14 cellular contexts compared by ENCODE assay signal in the genomic region with DNA sequence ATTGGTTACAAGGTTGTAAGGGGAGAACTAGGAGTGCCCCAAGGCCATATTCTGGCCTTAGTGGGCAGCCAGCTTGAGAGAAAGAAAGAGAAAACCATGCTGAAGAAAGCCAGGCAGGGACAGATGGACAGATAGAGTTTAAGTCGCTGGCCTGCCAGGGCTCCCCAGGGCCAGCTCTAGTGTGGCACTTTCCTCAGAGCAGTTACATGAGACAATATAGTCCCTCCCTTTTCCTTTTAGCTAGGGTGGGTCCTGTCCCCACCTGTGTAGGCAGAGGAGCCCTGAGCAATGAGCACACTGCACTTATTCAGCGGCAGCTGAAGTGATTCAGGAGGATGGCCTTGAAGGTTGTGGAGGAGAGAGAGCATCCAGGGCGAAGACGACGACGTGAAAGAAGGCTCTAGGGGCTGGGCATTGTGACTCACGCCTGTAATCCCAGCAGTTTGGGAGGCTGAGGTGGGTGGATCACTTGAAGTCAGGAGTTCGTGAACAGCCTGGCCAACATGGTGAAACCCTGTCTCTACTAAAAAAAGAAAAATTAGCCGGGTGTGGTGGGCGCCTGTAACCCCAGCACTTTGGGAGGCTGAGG.
DNase-seq lines count a peak whose midpoint lies in the region; ATAC-seq and TF ChIP-seq lines count a peak whose summit lies in the region.
"Had no signal": no experiment of that assay in that cellular context is flagged by ENCODE, and none has a peak within 500 bp of the region (broad histone marks: within the 10 kb centered on the region; RNA-seq: fewer than 3 reads in every experiment).

No MANE protein-coding gene starts in this region.

- H3K36me3 ChIP-seq in mesenchymal stem cell (ENCODE audit: control insufficient read depth in 1 of 2, insufficient read depth in 2 of 2, low read depth in 1 of 2, low read length in 2 of 2) (no peaks in the 10 kb centered on the region), lower lobe of right lung (no peaks in the 10 kb centered on the region), MM.1S (replicated peaks; ENCODE audit: insufficient read depth, low read length) (no peaks in the 10 kb centered on the region), esophagus muscularis mucosa (no peaks in the 10 kb centered on the region)

- ATAC-seq in lower lobe of right lung, result no peak
- ATAC-seq: stimulated activated naive CD8-positive, alpha-beta T cell treated with anti-CD3 and anti-CD28 coated beads, Interleukin-15, amount 100 ng/mL, for 72 hours had no signal

- no peak overlapping the region for H2BK15ac ChIP-seq in mesenchymal stem cell (ENCODE audit: low read depth, poor library complexity, severe bottlenecking)

- peaks cover 14% of the 10 kb centered on the region for H3K4me1 ChIP-seq in mesenchymal stem cell (ENCODE audit: control insufficient read depth, insufficient read depth, low read depth, low read length)
- peaks cover 18% of the 10 kb centered on the region for H3K4me1 ChIP-seq in lower lobe of right lung
- H3K4me1 ChIP-seq in MM.1S (ENCODE audit: low read length), result no peaks in the 10 kb centered on the region
- peaks cover 0 to 33% (median 21%) of the 10 kb centered on the region in 4 donors for H3K4me1 ChIP-seq in esophagus muscularis mucosa

- H3K9ac ChIP-seq in mesenchymal stem cell (ENCODE audit: low read length), result peak overlapping the region; percentile 83
- no peak overlapping the region for H3K9ac ChIP-seq in MM.1S (ENCODE audit: low read length)

- H3K27me3 ChIP-seq in HL-60 (ENCODE audit: insufficient read depth, poor library complexity, severe bottlenecking) (no peaks in the 10 kb centered on the region), mesenchymal stem cell (ENCODE audit: control insufficient read depth in 1 of 2, insufficient read depth in 1 of 2, low read length in 2 of 2) (no peaks in the 10 kb centered on the region), lower lobe of right lung (ENCODE audit: low read depth) (no peaks in the 10 kb centered on the region), MM.1S (replicated peaks; ENCODE audit: insufficient read depth, low read length) (no peaks in the 10 kb centered on the region), esophagus muscularis mucosa (no peaks in the 10 kb centered on the region)
- H3K27me3 ChIP-seq: dorsolateral prefrontal cortex had no signal

- H3F3A ChIP-seq in MM.1S (ENCODE audit: insufficient read depth, low read length), result no peaks in the 10 kb centered on the region

- no peak overlapping the region for H4K8ac ChIP-seq in mesenchymal stem cell (ENCODE audit: low read length)

- H3K4me3 ChIP-seq in AG09309 (ENCODE audit: control insufficient read depth, low read depth, low read length), result no peak overlapping the region
- no peak overlapping the region for H3K4me3 ChIP-seq in HL-60 (replicated peaks; ENCODE audit: insufficient read depth, low read length)
- H3K4me3 ChIP-seq in mesenchymal stem cell (ENCODE audit: insufficient read depth in 1 of 2, low read depth in 1 of 2, low read length in 2 of 2), result no peak overlapping the region
- no peak overlapping the region for H3K4me3 ChIP-seq in lower lobe of right lung
- H3K4me3 ChIP-seq in MM.1S (ENCODE audit: low read length), result no peak overlapping the region
- H3K4me3 ChIP-seq in esophagus muscularis mucosa, result no peak overlapping the region
- H3K4me3 ChIP-seq: dorsolateral prefrontal cortex, SK-N-MC had no signal

- intact Hi-C loops in lower lobe of right lung (cut with DNase I), result no loop called here
- intact Hi-C loops in esophagus muscularis mucosa (cut with DNase I), result no loop called here

- no peak for TF ChIP-seq EP300 in esophagus muscularis mucosa (IDR thresholded peaks at IDR 0.05)

- no peaks in the 10 kb centered on the region for H4K20me1 ChIP-seq in MM.1S (ENCODE audit: insufficient read depth, low read length)

- no peak overlapping the region for H2BK5ac ChIP-seq in mesenchymal stem cell (ENCODE audit: low read depth, low read length, poor library complexity, severe bottlenecking)

- H2AK5ac ChIP-seq in mesenchymal stem cell (ENCODE audit: low read length, severe bottlenecking), result peak overlapping the region; percentile 8

- H3K9me3 ChIP-seq in mesenchymal stem cell (ENCODE audit: control insufficient read depth, low read length), result no peaks in the 10 kb centered on the region
- no peaks in the 10 kb centered on the region for H3K9me3 ChIP-seq in lower lobe of right lung
- no peaks in the 10 kb centered on the region for H3K9me3 ChIP-seq in MM.1S (replicated peaks; ENCODE audit: insufficient read depth, low read length)
- no peaks in the 10 kb centered on the region for H3K9me3 ChIP-seq in esophagus muscularis mucosa

- no peak overlapping the region for H3K23ac ChIP-seq in mesenchymal stem cell (ENCODE audit: low read length in 2 of 2)

- H3K27ac ChIP-seq in HL-60 (replicated peaks) (peak overlapping the region; percentile 66; the same call in 1 of the 2 replicates), mesenchymal stem cell (ENCODE audit: low read length, poor library complexity, severe bottlenecking) (no peak overlapping the region), lower lobe of right lung (no peak overlapping the region), MM.1S (ENCODE audit: low read length) (no peak overlapping the region), esophagus muscularis mucosa (replicated peaks in 1 of 4) (no peak overlapping the region)
- H3K27ac ChIP-seq: C4-2B, dorsolateral prefrontal cortex, SK-N-MC had no signal

- no peak overlapping the region for H2BK120ac ChIP-seq in mesenchymal stem cell (ENCODE audit: low read depth, low read length)

- H2BK12ac ChIP-seq in mesenchymal stem cell (ENCODE audit: low read length in 2 of 2), result peak overlapping the region in 1 of 2 experiments; percentile 2

- H2AFZ ChIP-seq in mesenchymal stem cell (ENCODE audit: low read depth, low read length), result no peak overlapping the region
- H2AFZ ChIP-seq in MM.1S (ENCODE audit: low read length), result no peak overlapping the region

- TF ChIP-seq CTCF in AG09309 (IDR thresholded peaks at IDR 0.05; ENCODE audit: control insufficient read depth, insufficient read depth, low read depth, low read length, missing control alignments), result no peak
- TF ChIP-seq CTCF in HL-60 (IDR thresholded peaks at IDR 0.05; ENCODE audit: insufficient read depth, low read length), result no peak
- no peak for TF ChIP-seq CTCF in lower lobe of right lung (IDR thresholded peaks at IDR 0.05)
- no peak for TF ChIP-seq CTCF in MM.1S (IDR thresholded peaks at IDR 0.05; ENCODE audit: low read length)
- no peak for TF ChIP-seq CTCF in esophagus muscularis mucosa (IDR thresholded peaks at IDR 0.05)

- no peak overlapping the region for H3K18ac ChIP-seq in mesenchymal stem cell (ENCODE audit: low read depth in 1 of 2, low read length in 2 of 2)

- H4K91ac ChIP-seq in mesenchymal stem cell (ENCODE audit: low read length), result no peak overlapping the region

- H3K79me1 ChIP-seq in mesenchymal stem cell (replicated peaks; ENCODE audit: low read length, poor library complexity, severe bottlenecking), result no peaks in the 10 kb centered on the region

- TF ChIP-seq POLR2A in esophagus muscularis mucosa (IDR thresholded peaks at IDR 0.05; ENCODE audit: low read depth), result no peak

- WGBS in mesenchymal stem cell, result 61% methylated on average over 10 of the region's 10 CpGs
- 69% methylated on average over 10 of the region's 10 CpGs for WGBS in esophagus muscularis mucosa

- H3K14ac ChIP-seq in mesenchymal stem cell (ENCODE audit: low read length in 2 of 2), result no peak overlapping the region

- DNase-seq in AG09309 (ENCODE audit: low read depth) (peak; percentile 60), HL-60 (ENCODE audit: low read depth in 1 of 2, low spot score in 1 of 2) (no peak), astrocyte of the hippocampus (ENCODE audit: low read depth, low spot score) (peak; percentile 29), mesenchymal stem cell (peak; percentile 58), lower lobe of right lung (no peak), NCI-H69 (lab: John Stamatoyannopoulos, UW) (no peak), MM.1S (no peak), esophagus muscularis mucosa (ENCODE audit: extremely low spot score) (no peak)
- DNase-seq: activated naive CD4-positive, alpha-beta T cell treated with anti-CD3 and anti-CD28 coated beads for 36 hours; dorsolateral prefrontal cortex; NCI-H510A treated with DMSO at 0.1 percent for 48 hours; stimulated activated naive CD8-positive, alpha-beta T cell treated with anti-CD3 and anti-CD28 coated beads, Interleukin-15, amount 100 ng/mL, for 72 hours had no signal

- H3K4me2 ChIP-seq in mesenchymal stem cell (ENCODE audit: low read length, poor library complexity, severe bottlenecking) (no peak overlapping the region), MM.1S (ENCODE audit: low read depth, low read length) (no peak overlapping the region)

- no peak overlapping the region for H3K4ac ChIP-seq in mesenchymal stem cell (ENCODE audit: low read depth in 1 of 2, low read length in 2 of 2)

- no peaks in the 10 kb centered on the region for H3K79me2 ChIP-seq in MM.1S (ENCODE audit: low read length)

- H3K9me2 ChIP-seq in MM.1S (replicated peaks; ENCODE audit: insufficient read depth, low read length), result no peaks in the 10 kb centered on the region

Comparison
In these comparisons a context has a peak if more than half of its experiments do, and no peak if none do; other contexts are left out.
1. DNase-seq: peak in AG09309 (single experiment), astrocyte of the hippocampus (single experiment) and mesenchymal stem cell (single experiment); none in HL-60 (0 of 2), lower lobe of right lung (single experiment), NCI-H69 (single experiment), MM.1S (single experiment) and esophagus muscularis mucosa (single experiment).